9 cellular contexts compared by ENCODE assay signal in genomic region chr16:67481561-67482259, GRCh38. TPM values are rescaled to one million over a fixed set of nuclear protein-coding genes. Genes with fewer than 3 reads are reported as not detected.
DNase-seq lines count a peak whose midpoint lies in the region; FAIRE-seq and TF ChIP-seq lines count a peak whose summit lies in the region.
"Had no signal": no experiment of that assay in that cellular context is flagged by ENCODE, and none has a peak within 500 bp of the region (broad histone marks: within the 10 kb centered on the region; RNA-seq: fewer than 3 reads in every experiment).

No MANE protein-coding gene starts in this region.

- H3K4me1 Mint-ChIP-seq in activated T-helper 1 cell treated with anti-CD3 and anti-CD28 coated beads, Interleukin-12 subunit alpha, Interleukin-12 subunit beta, Interleukin-2, Interleukin-4 antibody, amounts not matched to agents 30 ng/mL and 10 ng/mL and 1 ng/mL, durations not matched to agents 14 hours and 24 hours and 36 hours (ENCODE audit: low read depth), result peaks cover 17% of the 10 kb centered on the region

- H3K9me3 Mint-ChIP-seq in activated T-helper 1 cell treated with anti-CD3 and anti-CD28 coated beads, Interleukin-12 subunit alpha, Interleukin-12 subunit beta, Interleukin-2, Interleukin-4 antibody, amounts not matched to agents 30 ng/mL and 10 ng/mL and 1 ng/mL, durations not matched to agents 14 hours and 24 hours and 36 hours, result no peaks in the 10 kb centered on the region

- no peak for TF ChIP-seq POLR2A in prostate gland (IDR thresholded peaks at IDR 0.05)

- H3K9me3 ChIP-seq in prostate gland, result no peaks in the 10 kb centered on the region

- peaks cover 6% of the 10 kb centered on the region for H3K36me3 Mint-ChIP-seq in activated T-helper 1 cell treated with anti-CD3 and anti-CD28 coated beads, Interleukin-12 subunit alpha, Interleukin-12 subunit beta, Interleukin-2, Interleukin-4 antibody, amounts not matched to agents 30 ng/mL and 10 ng/mL and 1 ng/mL, durations not matched to agents 14 hours and 24 hours and 36 hours (ENCODE audit: low read depth)

- WGBS in prostate gland, result 5% methylated on average over 17 of the region's 17 CpGs

- peaks cover 7% of the 10 kb centered on the region for H3K4me1 ChIP-seq in prostate gland (replicated peaks)

- peak overlapping the region; percentile 97 for H3K27ac Mint-ChIP-seq in activated T-helper 1 cell treated with anti-CD3 and anti-CD28 coated beads, Interleukin-12 subunit alpha, Interleukin-12 subunit beta, Interleukin-2, Interleukin-4 antibody, amounts not matched to agents 30 ng/mL and 10 ng/mL and 1 ng/mL, durations not matched to agents 14 hours and 24 hours and 36 hours

- intact Hi-C loops in activated T-helper 1 cell treated with anti-CD3 and anti-CD28 coated beads, Interleukin-12 subunit alpha, Interleukin-12 subunit beta, Interleukin-2, Interleukin-4 antibody, amounts not matched to agents 30 ng/mL and 10 ng/mL and 1 ng/mL, durations not matched to agents 14 hours and 24 hours and 36 hours (cut with micrococcal nuclease), result loop anchor here (1.0 to 2.0 kb wide), 14 partner anchors 13 to 601 kb away; partner anchors contain the start of genes ACD, CARMIL2, CENPT and CTCF
- intact Hi-C loops in head of caudate nucleus (cut with DNase I) (no loop called here), prostate gland (cut with DNase I) (loop anchor here (5.0 kb wide), 1 partner anchor 46 kb away; the partner anchor contains the start of gene RIPOR1)

- peak overlapping the region; percentile 89 for H3K4me3 Mint-ChIP-seq in activated T-helper 1 cell treated with anti-CD3 and anti-CD28 coated beads, Interleukin-12 subunit alpha, Interleukin-12 subunit beta, Interleukin-2, Interleukin-4 antibody, amounts not matched to agents 30 ng/mL and 10 ng/mL and 1 ng/mL, durations not matched to agents 14 hours and 24 hours and 36 hours

- no peaks in the 10 kb centered on the region for H3K27me3 Mint-ChIP-seq in activated T-helper 1 cell treated with anti-CD3 and anti-CD28 coated beads, Interleukin-12 subunit alpha, Interleukin-12 subunit beta, Interleukin-2, Interleukin-4 antibody, amounts not matched to agents 30 ng/mL and 10 ng/mL and 1 ng/mL, durations not matched to agents 14 hours and 24 hours and 36 hours (ENCODE audit: insufficient read depth)

- peak overlapping the region; percentile 88 to 90 for H3K4me3 ChIP-seq in prostate gland

- no peak for TF ChIP-seq CTCF in prostate gland (IDR thresholded peaks at IDR 0.05)

- H3K36me3 ChIP-seq in prostate gland, result no peaks in the 10 kb centered on the region

- FAIRE-seq in HTR-8/SVneo (lab: Jason Lieb, UNC), result no peak

- no peaks in the 10 kb centered on the region for H3K27me3 ChIP-seq in prostate gland (replicated peaks; ENCODE audit: insufficient read depth)

- peak overlapping the region; percentile 74 to 90 for H3K27ac ChIP-seq in prostate gland

- peak; percentile 21 for DNase-seq in NOMO-1 treated with DMSO at 0.1 percent for 48 hours (lab: John Stamatoyannopoulos, UW; ENCODE audit: unreplicated experiment)
- DNase-seq in NOMO-1 treated with dmso at 0.1 percent for 144 hours (lab: John Stamatoyannopoulos, UW; ENCODE audit: unreplicated experiment), result no peak
- peak; percentile 71 for DNase-seq in NCI-H1092 treated with DMSO at 0.1 percent for 48 hours (lab: John Stamatoyannopoulos, UW)
- peak; percentile 44 for DNase-seq in activated T-helper 1 cell treated with anti-CD3 and anti-CD28 coated beads, Interleukin-12 subunit alpha, Interleukin-12 subunit beta, Interleukin-2, Interleukin-4 antibody, amounts not matched to agents 30 ng/mL and 10 ng/mL and 1 ng/mL, durations not matched to agents 14 hours and 24 hours and 36 hours (ENCODE audit: low spot score)
- peak in 27 of 42 donors; percentile 11 to 69 (median 45) for DNase-seq in head of caudate nucleus
- no peak for DNase-seq in prostate gland (ENCODE audit: low spot score)
- DNase-seq in putamen (ENCODE audit: low spot score), result no peak
- no peak for DNase-seq in HTR-8/SVneo (ENCODE audit: insufficient read length, low spot score)

RNA-seq across cellular contexts. Expression of gene ATP6V0D1, which starts 0.8 kb away (rescaled TPM):
- total RNA-seq in activated T-helper 1 cell treated with anti-CD3 and anti-CD28 coated beads, Interleukin-12 subunit alpha, Interleukin-12 subunit beta, Interleukin-2, Interleukin-4 antibody, amounts not matched to agents 30 ng/mL and 10 ng/mL and 1 ng/mL, durations not matched to agents 14 hours and 24 hours and 36 hours, result 37.7 and 41.5 TPM in 2 replicates
- total RNA-seq in prostate gland, result 100 to 1,000 TPM in 1 of 2 donors, 10 to 100 TPM in 1; 98.3 to 138 TPM

RNA-seq across cellular contexts. Expression of gene AGRP, which starts 1.6 kb away (rescaled TPM):
- not detected in 2 replicates for total RNA-seq in activated T-helper 1 cell treated with anti-CD3 and anti-CD28 coated beads, Interleukin-12 subunit alpha, Interleukin-12 subunit beta, Interleukin-2, Interleukin-4 antibody, amounts not matched to agents 30 ng/mL and 10 ng/mL and 1 ng/mL, durations not matched to agents 14 hours and 24 hours and 36 hours
- total RNA-seq in prostate gland, result 1 to 10 TPM in 1 of 2 donors, not detected in 1; 1.5 TPM
- total RNA-seq: renal cortical epithelial cell had no signal

RNA-seq across cellular contexts. Expression of gene RIPOR1, which starts 46.9 kb away (rescaled TPM):
- total RNA-seq in activated T-helper 1 cell treated with anti-CD3 and anti-CD28 coated beads, Interleukin-12 subunit alpha, Interleukin-12 subunit beta, Interleukin-2, Interleukin-4 antibody, amounts not matched to agents 30 ng/mL and 10 ng/mL and 1 ng/mL, durations not matched to agents 14 hours and 24 hours and 36 hours, result 26.3 and 27.1 TPM in 2 replicates
- 100 to 1,000 TPM in 1 of 2 donors, 10 to 100 TPM in 1; 32.5 to 121 TPM for total RNA-seq in prostate gland

RNA-seq across cellular contexts. Expression of gene HSD11B2, which starts 50.8 kb away (rescaled TPM):
- 3.6 and 5.0 TPM in 2 replicates for total RNA-seq in activated T-helper 1 cell treated with anti-CD3 and anti-CD28 coated beads, Interleukin-12 subunit alpha, Interleukin-12 subunit beta, Interleukin-2, Interleukin-4 antibody, amounts not matched to agents 30 ng/mL and 10 ng/mL and 1 ng/mL, durations not matched to agents 14 hours and 24 hours and 36 hours
- total RNA-seq in prostate gland, result 10 to 100 TPM; 11.4 to 35.6 TPM

Comparison
In these comparisons a context has a peak if more than half of its experiments do, and no peak if none do; other contexts are left out.
1. DNase-seq: peak in NOMO-1 treated with DMSO at 0.1 percent for 48 hours (single experiment), NCI-H1092 treated with DMSO at 0.1 percent for 48 hours (single experiment), activated T-helper 1 cell treated with anti-CD3 and anti-CD28 coated beads, Interleukin-12 subunit alpha, Interleukin-12 subunit beta, Interleukin-2, Interleukin-4 antibody, amounts not matched to agents 30 ng/mL and 10 ng/mL and 1 ng/mL, durations not matched to agents 14 hours and 24 hours and 36 hours (single experiment) and head of caudate nucleus (27 of 42); none in NOMO-1 treated with dmso at 0.1 percent for 144 hours (single experiment), prostate gland (single experiment), putamen (single experiment) and HTR-8/SVneo (single experiment).